ENCODE assay signal across 10 cellular contexts in genomic region chr7:150316987-150317386, GRCh38. TPM values are rescaled to one million over a fixed set of nuclear protein-coding genes. Genes with fewer than 3 reads are reported as not detected.
"Had no signal": no experiment of that assay in that cellular context is flagged by ENCODE, and none has a peak within 500 bp of the region (broad histone marks: within the 10 kb centered on the region; RNA-seq: fewer than 3 reads in every experiment).

No MANE protein-coding gene starts in this region.

RNA-seq across cellular contexts. Expression of gene RARRES2, which starts 24.4 kb away (rescaled TPM):
- total RNA-seq: activated CD4-positive, alpha-beta memory T cell treated with anti-CD3 and anti-CD28 coated beads, Interleukin-2, amount 10 ng/mL, durations not matched to agents 7 days and 5 days; activated CD4-positive, alpha-beta T cell treated with anti-CD3 and anti-CD28 coated beads for 36 hours; activated CD4-positive, alpha-beta T cell treated with anti-CD3 and anti-CD28 coated beads, Interleukin-2, amount 10 ng/mL, durations not matched to agents 7 days and 5 days; activated CD8-positive, alpha-beta memory T cell treated with anti-CD3 and anti-CD28 coated beads, Interleukin-2, amount 10 ng/mL, durations not matched to agents 7 days and 5 days; activated CD8-positive, alpha-beta T cell treated with anti-CD3 and anti-CD28 coated beads, Interleukin-2, amount 10 ng/mL, durations not matched to agents 7 days and 5 days; activated naive CD8-positive, alpha-beta T cell treated with anti-CD3 and anti-CD28 coated beads, Interleukin-2, amount 10 ng/mL, durations not matched to agents 7 days and 5 days; activated T-helper 2 cell treated with anti-CD3 and anti-CD28 coated beads, Interferon-gamma antibody, Interleukin-2, Interleukin-4, amounts not matched to agents 10 μg/mL and 5 μg/mL and 100 μg/mL, durations not matched to agents 14 hours and 24 hours and 36 hours; T-helper 1 cell treated with Interleukin-12 subunit alpha and Interleukin-12 subunit beta and Interleukin-4 antibody, amounts not matched to agents 30 ng/mL and 1 ng/mL, for 36 hours; T-helper 17 cell; T-helper 2 cell treated with Interferon-gamma antibody and Interleukin-4, amounts not matched to agents 100 ng/mL and 5 ng/mL, for 36 hours had no signal
